1 cellular context compared by ENCODE assay signal in genomic region chr13:99970761-99971575, GRCh38.
TF ChIP-seq lines count a peak whose summit lies in the region.

No MANE protein-coding gene starts in this region.

TF ChIP-seq in K562, 482 proteins besides CTCF, POLR2A, EP300 and RAD21 (continued from another document and continues in another):
- TF ChIP-seq CHD7 (IDR thresholded peaks at IDR 0.05; ENCODE audit: low read depth, low read length) (no peak), MYBL2 (IDR thresholded peaks at IDR 0.05; ENCODE audit: low read depth) (no peak), MYBL2 (CRISPR knock-in tag; IDR thresholded peaks at IDR 0.05; ENCODE audit: borderline replicate concordance) (no peak), SAFB (IDR thresholded peaks at IDR 0.05; ENCODE audit: borderline replicate concordance, low read depth, low read length) (no peak), ZNF589 (CRISPR knock-in tag; IDR thresholded peaks at IDR 0.05; ENCODE audit: low read depth) (no peak), DPF2 (IDR thresholded peaks at IDR 0.05) (no peak), SAFB2 (IDR thresholded peaks at IDR 0.05; ENCODE audit: borderline replicate concordance, low read depth, low read length, severe bottlenecking) (no peak), COPS2 (conservative IDR thresholded peaks at IDR 0.05) (no peak), NONO (IDR thresholded peaks at IDR 0.05; ENCODE audit: low read depth in 2 of 2, low read length in 1 of 2) (0 out of 4 replicates have a peak, but pooled peaks of 1 of the 2 experiments have one; percentile 33), ZNF740 (CRISPR knock-in tag; IDR thresholded peaks at IDR 0.05) (peak; percentile 51; the same call in 1 of the 2 replicates), ZNF740 (tag; IDR thresholded peaks at IDR 0.05) (no peak), ZNF668 (CRISPR knock-in tag; IDR thresholded peaks at IDR 0.05) (no peak), HNRNPK (IDR thresholded peaks at IDR 0.05; ENCODE audit: low read depth, low read length, poor library complexity, severe bottlenecking) (peak; percentile 91), HDAC8 (tag; IDR thresholded peaks at IDR 0.05) (no peak), YY1 (IDR thresholded peaks at IDR 0.05; ENCODE audit: borderline replicate concordance in 1 of 3, control insufficient read depth in 1 of 3, extremely low read depth in 1 of 3, insufficient read depth in 3 of 3, insufficient read length in 1 of 3, insufficient replicate concordance in 2 of 3, low read depth in 1 of 3, low read length in 2 of 3) (peak in 1 of 3 experiments; percentile 19), NR3C1 (CRISPR knock-in tag; IDR thresholded peaks at IDR 0.05) (no peak), TBP (optimal IDR thresholded peaks at IDR 0.05; ENCODE audit: low read depth, low read length) (peak; percentile 6), CHD2 (IDR thresholded peaks at IDR 0.05; ENCODE audit: low read depth, low read length) (no peak), DNMT1 (IDR thresholded peaks at IDR 0.05) (no peak), BACH1 (tag; IDR thresholded peaks at IDR 0.05) (no peak), FOS (IDR thresholded peaks at IDR 0.05; ENCODE audit: extremely low read depth, insufficient read length) (no peak), MCM5 (IDR thresholded peaks at IDR 0.05; ENCODE audit: low read depth) (no peak), ZNF695 (CRISPR knock-in tag; IDR thresholded peaks at IDR 0.05) (no peak), MIER1 (IDR thresholded peaks at IDR 0.05; ENCODE audit: low read depth) (no peak), MTA1 (IDR thresholded peaks at IDR 0.05; ENCODE audit: borderline replicate concordance) (no peak), BRD4 (IDR thresholded peaks at IDR 0.05) (no peak), E4F1 (CRISPR knock-in tag; IDR thresholded peaks at IDR 0.05; ENCODE audit: borderline replicate concordance) (no peak), CREB5 (CRISPR knock-in tag; IDR thresholded peaks at IDR 0.05) (no peak), KHSRP (IDR thresholded peaks at IDR 0.05) (no peak), ZKSCAN1 (IDR thresholded peaks at IDR 0.05; ENCODE audit: low read depth, low read length) (no peak), E2F1 (CRISPR knock-in tag; IDR thresholded peaks at IDR 0.05) (no peak), RBM34 (IDR thresholded peaks at IDR 0.05; ENCODE audit: borderline replicate concordance, insufficient read depth, low read length) (no peak), CSDE1 (IDR thresholded peaks at IDR 0.05) (no peak), PHF8 (IDR thresholded peaks at IDR 0.05; ENCODE audit: borderline replicate concordance, low read length) (peak; percentile 10; the same call in 1 of the 2 replicates), ATF1 (CRISPR knock-in tag; IDR thresholded peaks at IDR 0.05) (no peak), ATF1 (tag; IDR thresholded peaks at IDR 0.05) (no peak), ZNF717 (CRISPR knock-in tag; IDR thresholded peaks at IDR 0.05) (no peak), SMC3 (conservative IDR thresholded peaks at IDR 0.05; ENCODE audit: insufficient read depth, low read depth, low read length) (no peak), ETS1 (conservative IDR thresholded peaks at IDR 0.05; ENCODE audit: control insufficient read depth, low read depth, low read length) (no peak), BDP1 (IDR thresholded peaks at IDR 0.05; ENCODE audit: insufficient read depth, insufficient read length) (no peak), HSF4 (CRISPR knock-in tag; IDR thresholded peaks at IDR 0.05; ENCODE audit: borderline replicate concordance) (no peak), ZEB2 (IDR thresholded peaks at IDR 0.05) (no peak)
- TF ChIP-seq, protein P1, sequence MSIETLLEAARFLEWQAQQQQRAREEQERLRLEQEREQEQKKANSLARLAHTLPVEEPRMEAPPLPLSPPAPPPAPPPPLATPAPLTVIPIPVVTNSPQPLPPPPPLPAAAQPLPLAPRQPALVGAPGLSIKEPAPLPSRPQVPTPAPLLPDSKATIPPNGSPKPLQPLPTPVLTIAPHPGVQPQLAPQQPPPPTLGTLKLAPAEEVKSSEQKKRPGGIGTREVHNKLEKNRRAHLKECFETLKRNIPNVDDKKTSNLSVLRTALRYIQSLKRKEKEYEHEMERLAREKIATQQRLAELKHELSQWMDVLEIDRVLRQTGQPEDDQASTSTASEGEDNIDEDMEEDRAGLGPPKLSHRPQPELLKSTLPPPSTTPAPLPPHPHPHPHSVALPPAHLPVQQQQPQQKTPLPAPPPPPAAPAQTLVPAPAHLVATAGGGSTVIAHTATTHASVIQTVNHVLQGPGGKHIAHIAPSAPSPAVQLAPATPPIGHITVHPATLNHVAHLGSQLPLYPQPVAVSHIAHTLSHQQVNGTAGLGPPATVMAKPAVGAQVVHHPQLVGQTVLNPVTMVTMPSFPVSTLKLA (conservative IDR thresholded peaks at IDR 0.05) = no peak
- TF ChIP-seq, protein P2, sequence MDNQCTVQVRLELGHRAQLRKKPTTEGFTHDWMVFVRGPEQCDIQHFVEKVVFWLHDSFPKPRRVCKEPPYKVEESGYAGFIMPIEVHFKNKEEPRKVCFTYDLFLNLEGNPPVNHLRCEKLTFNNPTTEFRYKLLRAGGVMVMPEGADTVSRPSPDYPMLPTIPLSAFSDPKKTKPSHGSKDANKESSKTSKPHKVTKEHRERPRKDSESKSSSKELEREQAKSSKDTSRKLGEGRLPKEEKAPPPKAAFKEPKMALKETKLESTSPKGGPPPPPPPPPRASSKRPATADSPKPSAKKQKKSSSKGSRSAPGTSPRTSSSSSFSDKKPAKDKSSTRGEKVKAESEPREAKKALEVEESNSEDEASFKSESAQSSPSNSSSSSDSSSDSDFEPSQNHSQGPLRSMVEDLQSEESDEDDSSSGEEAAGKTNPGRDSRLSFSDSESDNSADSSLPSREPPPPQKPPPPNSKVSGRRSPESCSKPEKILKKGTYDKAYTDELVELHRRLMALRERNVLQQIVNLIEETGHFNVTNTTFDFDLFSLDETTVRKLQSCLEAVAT (IDR thresholded peaks at IDR 0.05) = no peak
